Comparison of ENCODE assay signal across 8 cellular contexts in the genomic region with DNA sequence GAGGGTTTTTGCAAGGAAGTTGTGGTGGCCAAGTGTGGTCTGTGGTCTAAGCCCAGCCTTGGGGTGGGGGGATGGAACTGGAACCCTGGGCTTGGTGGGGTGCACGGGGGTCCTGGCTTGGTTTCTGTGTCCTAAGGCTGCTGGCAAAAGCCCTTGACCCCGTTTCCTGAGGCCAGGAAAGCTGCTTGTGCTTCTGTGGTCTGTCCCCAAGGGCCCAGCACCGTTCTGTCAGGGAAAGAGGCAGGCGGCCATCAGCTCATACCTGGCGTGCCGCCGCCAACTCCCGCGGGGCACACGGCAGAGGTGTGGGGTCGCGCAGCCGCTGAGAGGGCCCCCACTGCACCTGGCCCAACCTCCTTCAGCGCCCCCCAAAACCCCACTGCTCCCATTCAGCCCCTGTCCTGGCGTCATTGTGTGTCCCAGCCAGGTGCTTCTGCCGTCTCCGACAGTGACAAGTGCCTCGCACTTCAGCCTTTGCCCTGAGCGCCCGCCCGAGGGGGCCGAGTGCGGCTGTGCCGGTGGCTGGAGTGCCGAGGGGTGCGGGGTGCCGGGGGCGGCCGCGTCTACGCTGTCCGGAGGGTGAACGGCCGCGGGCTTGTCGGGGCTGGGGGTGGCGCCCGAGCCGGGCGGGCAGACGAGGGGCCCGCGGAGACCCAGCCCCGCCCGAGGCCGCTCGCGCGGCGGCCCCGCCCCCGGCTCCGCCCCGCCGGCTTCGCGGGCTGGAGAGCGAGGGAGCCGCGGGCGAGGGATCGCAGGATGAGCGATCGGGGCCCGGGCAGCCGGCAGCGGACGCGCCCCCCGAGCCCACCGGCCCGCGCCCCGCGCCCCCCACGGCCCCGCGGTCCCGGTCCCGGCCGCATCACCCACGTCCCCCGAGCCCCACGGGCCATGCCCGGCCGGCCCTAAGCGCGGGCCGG. TPM values are rescaled to one million over a fixed set of nuclear protein-coding genes. Genes with fewer than 3 reads are reported as not detected.
DNase-seq lines count a peak whose midpoint lies in the region; ATAC-seq and TF ChIP-seq lines count a peak whose summit lies in the region.

A gene (plus strand): TSS at position 701 of the 917 bp plus-strand sequence. CDS start 282 bp downstream, outside the sequence.

- no peak within 1 kb of the TSS for H3K27ac Mint-ChIP-seq in activated B cell treated with CpG ODN at 0.5 μM for 24 hours
- H3K27ac Mint-ChIP-seq in nephron: no peak within 1 kb of the TSS

- no TSS peak for BruUV-seq in PC-9 (replicated peaks; lab: Mats Ljungman, UMichigan)

- H3K36me3 ChIP-seq in HUES6 (ENCODE audit: control insufficient read depth, insufficient read depth, low read length) (peaks cover 35% of the 10 kb centered on the region), PC-9 (ENCODE audit: low read depth) (peaks cover 10% of the 10 kb centered on the region)
- peaks cover 30% of the 10 kb centered on the region for H3K36me3 ChIP-seq in effector memory CD4-positive, alpha-beta T cell (ENCODE audit: control insufficient read depth, insufficient read depth, low read length)

- CTCF ChIA-PET in activated B cell treated with CpG ODN at 0.5 μM for 24 hours (lab: Charles Lee): no interaction called here
- CTCF ChIA-PET in PC-9 (lab: Charles Lee): no interaction called here

- DNase-seq in COR-L47 (lab: John Stamatoyannopoulos, UW): peak; percentile 38
- DNase-seq in activated B cell treated with CpG ODN at 0.5 μM for 24 hours: peak; percentile 73
- DNase-seq in effector memory CD4-positive, alpha-beta T cell: peak; percentile 27 to 50 (median 35)
- DNase-seq in foreskin keratinocyte: no peak
- no peak for DNase-seq in NCI-H524 treated with DMSO at 0.1 percent for 48 hours (lab: John Stamatoyannopoulos, UW)
- no peak for DNase-seq in PC-9

- H3K9me2 ChIP-seq in PC-9 (ENCODE audit: insufficient read depth): no peaks in the 10 kb centered on the region

- H3K9me3 ChIP-seq in HUES6 (ENCODE audit: control insufficient read depth, insufficient read depth, low read depth, low read length): no peaks in the 10 kb centered on the region
- no peaks in the 10 kb centered on the region for H3K9me3 ChIP-seq in effector memory CD4-positive, alpha-beta T cell (ENCODE audit: control insufficient read depth, low read length)
- H3K9me3 ChIP-seq in PC-9 (ENCODE audit: insufficient read depth, low read depth): no peaks in the 10 kb centered on the region

- H3K4me1 Mint-ChIP-seq in activated B cell treated with CpG ODN at 0.5 μM for 24 hours (peaks cover 34% of the 10 kb centered on the region), nephron (peaks cover 35% of the 10 kb centered on the region)

- H3K4me2 ChIP-seq in PC-9: no peak within 1 kb of the TSS

- H3K27me3 Mint-ChIP-seq in activated B cell treated with CpG ODN at 0.5 μM for 24 hours (no peaks in the 10 kb centered on the region), nephron (ENCODE audit: low read depth) (peaks cover 4% of the 10 kb centered on the region)

- peaks cover 24% of the 10 kb centered on the region for H3K4me1 ChIP-seq in HUES6 (ENCODE audit: control insufficient read depth, insufficient read depth, low read length)
- H3K4me1 ChIP-seq in effector memory CD4-positive, alpha-beta T cell (ENCODE audit: control insufficient read depth, insufficient read depth, low read length, poor library complexity, severe bottlenecking): peaks cover 24% of the 10 kb centered on the region
- H3K4me1 ChIP-seq in foreskin keratinocyte: no peaks in the 10 kb centered on the region
- no peaks in the 10 kb centered on the region for H3K4me1 ChIP-seq in PC-9 (replicated peaks; ENCODE audit: insufficient read depth)

- no peaks in the 10 kb centered on the region for H3K79me2 ChIP-seq in PC-9 (ENCODE audit: low read depth)

- H3K27ac ChIP-seq in HUES6 (ENCODE audit: low read depth, low read length): no peak within 1 kb of the TSS
- peak within 1 kb of the TSS; percentile 67 for H3K27ac ChIP-seq in effector memory CD4-positive, alpha-beta T cell (ENCODE audit: insufficient read depth, low read length, poor library complexity, severe bottlenecking)
- no peak within 1 kb of the TSS for H3K27ac ChIP-seq in foreskin keratinocyte
- no peak within 1 kb of the TSS for H3K27ac ChIP-seq in PC-9

- peaks cover 17% of the 10 kb centered on the region for H3K27me3 ChIP-seq in HUES6 (ENCODE audit: control insufficient read depth, insufficient read depth, low read length)
- H3K27me3 ChIP-seq in effector memory CD4-positive, alpha-beta T cell (replicated peaks; ENCODE audit: control insufficient read depth, insufficient read depth, low read length, poor library complexity, severe bottlenecking): no peaks in the 10 kb centered on the region
- peaks cover 8% of the 10 kb centered on the region for H3K27me3 ChIP-seq in foreskin keratinocyte
- H3K27me3 ChIP-seq in PC-9 (ENCODE audit: insufficient read depth, low read depth): no peaks in the 10 kb centered on the region

- POLR2A ChIA-PET in activated B cell treated with CpG ODN at 0.5 μM for 24 hours (lab: Charles Lee) (interaction anchor here (0.6 to 1.5 kb wide), 4 partner anchors 9 to 1328 kb away, joined by 4 to 9 read pairs (median 7); a partner anchor contains a TSS), PC-9 (lab: Charles Lee; ENCODE audit: unreplicated experiment) (interaction anchor here (0.7 kb wide), 1 partner anchor 65 kb away, joined by 3 read pairs; no protein-coding TSS in a partner anchor)

- peak within 1 kb of the TSS; percentile 35 for H3K9ac ChIP-seq in HUES6 (ENCODE audit: low read length)

- peak within 1 kb of the TSS; percentile 53 for H3K4me3 Mint-ChIP-seq in activated B cell treated with CpG ODN at 0.5 μM for 24 hours
- peak within 1 kb of the TSS; percentile 79 to 80 (median 79) for H3K4me3 Mint-ChIP-seq in nephron

- peak; percentile 35 for ATAC-seq in activated B cell treated with CpG ODN at 0.5 μM for 24 hours (ENCODE audit: low read depth)
- no peak for ATAC-seq in foreskin keratinocyte

- H3K36me3 Mint-ChIP-seq in activated B cell treated with CpG ODN at 0.5 μM for 24 hours (ENCODE audit: low read depth) (peaks cover 40% of the 10 kb centered on the region), nephron (ENCODE audit: low read depth) (peaks cover 26% of the 10 kb centered on the region)

- TF ChIP-seq CTCF in activated B cell treated with CpG ODN at 0.5 μM for 24 hours (IDR thresholded peaks at IDR 0.05) (no peak), nephron (IDR thresholded peaks at IDR 0.05; ENCODE audit: unreplicated experiment in 3 of 3) (no peak), foreskin keratinocyte (conservative IDR thresholded peaks at IDR 0.05) (no peak), PC-9 (conservative IDR thresholded peaks at IDR 0.05) (no peak)

- peaks cover 23% of the 10 kb centered on the region for H3F3A ChIP-seq in PC-9 (ENCODE audit: insufficient read depth, low read depth)

- intact Hi-C loops in activated B cell treated with CpG ODN at 0.5 μM for 24 hours (cut with micrococcal nuclease): loop anchor here (1.0 kb wide), 1 partner anchor 9 kb away; a partner anchor contains a TSS
- intact Hi-C loops in PC-9 (cut with micrococcal nuclease; ENCODE audit: unreplicated experiment): no loop called here

- H4K20me1 ChIP-seq in PC-9 (ENCODE audit: insufficient read depth): peaks cover 44% of the 10 kb centered on the region

- H3K9me3 Mint-ChIP-seq in activated B cell treated with CpG ODN at 0.5 μM for 24 hours (no peaks in the 10 kb centered on the region), nephron (no peaks in the 10 kb centered on the region)

- H3K4me3 ChIP-seq in HUES6 (ENCODE audit: low read depth, low read length) (peak within 1 kb of the TSS; percentile 69), PC-9 (no peak within 1 kb of the TSS)
- H3K4me3 ChIP-seq in effector memory CD4-positive, alpha-beta T cell (ENCODE audit: insufficient read depth, low read depth, low read length, poor library complexity, severe bottlenecking): peak within 1 kb of the TSS; percentile 42

- H2AFZ ChIP-seq in PC-9: no peak within 1 kb of the TSS

RNA-seq across cellular contexts. Expression of the gene that starts here (rescaled TPM):
- total RNA-seq in activated B cell treated with CpG ODN at 0.5 μM for 24 hours (0.93 and 1.0 TPM in 2 replicates), foreskin keratinocyte (0.32 and 0.34 TPM in 2 replicates), PC-9 (2021) (5.5 and 6.8 TPM in 2 replicates)
- polyA plus RNA-seq in foreskin keratinocyte: 0.51 and 0.58 TPM in 2 replicates

Comparison
In these comparisons a context has a peak if more than half of its experiments do, and no peak if none do; other contexts are left out.
1. DNase-seq: peak in COR-L47 (single experiment), activated B cell treated with CpG ODN at 0.5 μM for 24 hours (single experiment) and effector memory CD4-positive, alpha-beta T cell (3 of 3); none in foreskin keratinocyte (0 of 2), NCI-H524 treated with DMSO at 0.1 percent for 48 hours (single experiment) and PC-9 (0 of 2).